In genomic region chr14:58637040-58637390, GRCh38 we compare ENCODE assay signal across 8 cellular contexts. TPM values are rescaled to one million over a fixed set of nuclear protein-coding genes. Genes with fewer than 3 reads are reported as not detected.
DNase-seq lines count a peak whose midpoint lies in the region; ATAC-seq and TF ChIP-seq lines count a peak whose summit lies in the region.

No MANE protein-coding gene starts in this region.

- no peak overlapping the region for H3K56ac ChIP-seq in H9 (ENCODE audit: insufficient read length, low read depth, low read length)

- no peak overlapping the region for H2BK120ac ChIP-seq in H9 (ENCODE audit: low read depth, low read length, poor library complexity, severe bottlenecking)

- H3K23me2 ChIP-seq in H9 (ENCODE audit: insufficient read length, low read depth, low read length, poor library complexity, severe bottlenecking) = peaks cover 19% of the 10 kb centered on the region

- ATAC-seq in activated B cell treated with CpG ODN at 0.5 μM for 24 hours (ENCODE audit: low read depth) = no peak

- H3K4ac ChIP-seq in H9 (ENCODE audit: low read depth, low read length) = no peak overlapping the region

- H2BK20ac ChIP-seq in H9 (ENCODE audit: low read depth, low read length, poor library complexity, severe bottlenecking) = no peak overlapping the region

- H3K4me3 Mint-ChIP-seq in H9 (peak overlapping the region; percentile 77 to 85), activated B cell treated with CpG ODN at 0.5 μM for 24 hours (peak overlapping the region; percentile 94)

- H3K36me3 Mint-ChIP-seq in H9 (ENCODE audit: insufficient read depth in 1 of 3, low read depth in 3 of 3) (no peaks in the 10 kb centered on the region; a peak in 2 of 7 replicates), activated B cell treated with CpG ODN at 0.5 μM for 24 hours (ENCODE audit: low read depth) (peaks cover 4% of the 10 kb centered on the region)

- H4K20me1 ChIP-seq in H9 (ENCODE audit: control insufficient read depth, insufficient read depth, insufficient read length) = no peaks in the 10 kb centered on the region

- H3K4me1 Mint-ChIP-seq in H9 = peaks cover 47 to 58% of the 10 kb centered on the region in 2 experiments
- H3K4me1 Mint-ChIP-seq in activated B cell treated with CpG ODN at 0.5 μM for 24 hours = peaks cover 46% of the 10 kb centered on the region

- TF ChIP-seq CTCF in AG04449 (IDR thresholded peaks at IDR 0.05; ENCODE audit: insufficient read depth, low read length, missing control alignments) (no peak), H9 (conservative IDR thresholded peaks at IDR 0.05) (no peak), activated B cell treated with CpG ODN at 0.5 μM for 24 hours (IDR thresholded peaks at IDR 0.05) (no peak)

- H3K36me3 ChIP-seq in ectodermal cell (ENCODE audit: control insufficient read depth, insufficient read depth, low read length) (no peaks in the 10 kb centered on the region), subcutaneous abdominal adipose tissue (ENCODE audit: control insufficient read depth in 5 of 5, insufficient read depth in 5 of 5, low read length in 5 of 5) (peaks cover 0 to 4% (median 0%) of the 10 kb centered on the region in 5 donors)

- H2AFZ ChIP-seq in H9 (ENCODE audit: low read length) = peak overlapping the region; percentile 81

- H3K27ac ChIP-seq in H9 (ENCODE audit: insufficient read length, low read depth, low read length) (peak overlapping the region; percentile 38), ectodermal cell (ENCODE audit: insufficient read depth, low read depth, low read length, poor library complexity, severe bottlenecking) (no peak overlapping the region), subcutaneous abdominal adipose tissue (ENCODE audit: low read depth, low read length) (no peak overlapping the region)

- H3K27me3 Mint-ChIP-seq in H9 (ENCODE audit: low read depth) = peaks cover 64% of the 10 kb centered on the region
- H3K27me3 Mint-ChIP-seq in activated B cell treated with CpG ODN at 0.5 μM for 24 hours = peaks cover 17% of the 10 kb centered on the region

- no peak overlapping the region for H4K5ac ChIP-seq in H9 (ENCODE audit: insufficient read length, low read depth, low read length)

- H3K79me2 ChIP-seq in H9 (ENCODE audit: insufficient read depth, low read length) = peaks cover 13% of the 10 kb centered on the region; the same call in 1 of the 2 replicates

- no peak overlapping the region for H3T11ph ChIP-seq in H9 (ENCODE audit: low read length)

- H3K4me2 ChIP-seq in H9 (ENCODE audit: insufficient read depth, insufficient read length, low read length) = peak overlapping the region; percentile 96

- H2AK5ac ChIP-seq in H9 (ENCODE audit: insufficient read length, low read length) = no peak overlapping the region

- H3K27ac Mint-ChIP-seq in H9 = peak overlapping the region in 1 of 3 experiments; percentile 10; a peak in 1 of 7 replicates
- H3K27ac Mint-ChIP-seq in activated B cell treated with CpG ODN at 0.5 μM for 24 hours = peak overlapping the region; percentile 90

- no peak overlapping the region for H4K91ac ChIP-seq in H9 (ENCODE audit: insufficient read length, low read depth, low read length)

- H3K27me3 ChIP-seq in H9 (ENCODE audit: insufficient read depth, low read length) (peaks cover 2% of the 10 kb centered on the region; the same call in 1 of the 2 replicates), ectodermal cell (ENCODE audit: control insufficient read depth, insufficient read depth, low read length, poor library complexity, severe bottlenecking) (peaks cover 31% of the 10 kb centered on the region), subcutaneous abdominal adipose tissue (ENCODE audit: control insufficient read depth in 5 of 5, insufficient read depth in 4 of 5, low read length in 5 of 5) (peaks cover 0 to 14% (median 10%) of the 10 kb centered on the region in 5 donors)

- H4K8ac ChIP-seq in H9 (replicated peaks; ENCODE audit: insufficient read length, low read depth, low read length) = no peak overlapping the region

- H3K9ac ChIP-seq in H9 (ENCODE audit: extremely low read depth, insufficient read length, low read length) (peak overlapping the region; percentile 72), subcutaneous abdominal adipose tissue (ENCODE audit: low read length in 5 of 5) (peak overlapping the region in 1 of 5 donors; percentile 17)

- no CpG with 5 or more reads among the region's 17 CpGs for WGBS in H9 (ENCODE audit: extremely low coverage, insufficient read length, low lambda C conversion rate)
- WGBS in ectodermal cell, 2 experiments = 59 to 64% methylated on average over 17 of the region's 17 CpGs

- DNase-seq in AG04449 (ENCODE audit: low read depth, low spot score) = peak; percentile 87
- DNase-seq in H9 = no peak
- DNase-seq in activated B cell treated with CpG ODN at 0.5 μM for 24 hours = no peak
- peak; percentile 62 for DNase-seq in midbrain (lab: John Stamatoyannopoulos, UW)
- DNase-seq in NCI-H1417 treated with DMSO at 0.1 percent for 48 hours (lab: John Stamatoyannopoulos, UW) = no peak
- DNase-seq in KG1 (lab: John Stamatoyannopoulos, UW) = no peak

- no peak overlapping the region for H2BK5ac ChIP-seq in H9 (ENCODE audit: insufficient read length, low read length)

- H3K4me1 ChIP-seq in H9 (ENCODE audit: insufficient read depth, low read length) (peaks cover 14% of the 10 kb centered on the region), ectodermal cell (ENCODE audit: control insufficient read depth, insufficient read depth, low read length) (peaks cover 25% of the 10 kb centered on the region), subcutaneous abdominal adipose tissue (ENCODE audit: control insufficient read depth in 5 of 5, insufficient read depth in 5 of 5, low read length in 5 of 5) (peaks cover 0 to 30% (median 27%) of the 10 kb centered on the region in 5 donors)

- no peak overlapping the region for H2BK12ac ChIP-seq in H9 (ENCODE audit: insufficient read length, low read depth, low read length)

- H3K23ac ChIP-seq in H9 (ENCODE audit: insufficient read length, low read depth, low read length) = no peak overlapping the region

- H3K9me3 Mint-ChIP-seq in H9 (no peaks in the 10 kb centered on the region; a peak in 1 of 5 replicates), activated B cell treated with CpG ODN at 0.5 μM for 24 hours (no peaks in the 10 kb centered on the region)

- H3K4me3 ChIP-seq in AG04449 (ENCODE audit: low read depth, low read length) (peak overlapping the region; percentile 85), ectodermal cell (ENCODE audit: insufficient read depth, low read depth, low read length) (peak overlapping the region; percentile 79), subcutaneous abdominal adipose tissue (ENCODE audit: low read depth in 1 of 5, low read length in 5 of 5) (peak overlapping the region; percentile 50 to 72 (median 69))

- POLR2A ChIA-PET in AG04449 (lab: Yijun Ruan, JAX) (interaction anchor here (0.7 to 2.1 kb wide), 11 partner anchors 9 to 391 kb away, joined by 3 to 18 read pairs (median 3); partner anchors contain the start of genes KIAA0586 and TIMM9), activated B cell treated with CpG ODN at 0.5 μM for 24 hours (lab: Charles Lee) (interaction anchor here (0.7 to 1.2 kb wide), 3 partner anchors 210 to 393 kb away, joined by 3 to 6 read pairs (median 3); partner anchors contain the start of genes KIAA0586, PSMA3 and TIMM9)

- H2BK15ac ChIP-seq in H9 (ENCODE audit: low read depth, low read length) = no peak overlapping the region

- intact Hi-C loops in activated B cell treated with CpG ODN at 0.5 μM for 24 hours (cut with micrococcal nuclease) = loop anchor here (1.0 to 10.0 kb wide), 9 partner anchors 135 to 1372 kb away; partner anchors contain the start of genes AP5M1, DAAM1, EXOC5 and GPR135

- CTCF ChIA-PET in AG04449 (lab: Yijun Ruan, JAX) (interaction anchor here (0.6 to 10.9 kb wide), 13 partner anchors 10 to 486 kb away, joined by 3 to 148 read pairs (median 3); no protein-coding TSS in a partner anchor), activated B cell treated with CpG ODN at 0.5 μM for 24 hours (lab: Charles Lee) (interaction anchor here (0.7 kb wide), 1 partner anchor 136 kb away, joined by 3 read pairs; no protein-coding TSS in a partner anchor)

- H3K9me3 ChIP-seq in H9 (ENCODE audit: control insufficient read depth, low read depth, low read length) (no peaks in the 10 kb centered on the region), ectodermal cell (ENCODE audit: control insufficient read depth, low read length) (no peaks in the 10 kb centered on the region), subcutaneous abdominal adipose tissue (ENCODE audit: control insufficient read depth in 5 of 5, low read length in 5 of 5) (no peaks in the 10 kb centered on the region)

- no peak overlapping the region for H3K18ac ChIP-seq in H9 (ENCODE audit: insufficient read length, low read depth, low read length)

- H3K79me1 ChIP-seq in H9 (ENCODE audit: insufficient read depth, low read depth, low read length, poor library complexity, severe bottlenecking) = no peaks in the 10 kb centered on the region

- H3K14ac ChIP-seq in H9 (ENCODE audit: insufficient read depth, low read length) = no peak overlapping the region

RNA-seq across cellular contexts. Expression of gene DACT1, which starts 0.7 kb away (rescaled TPM):
- 4.4 and 4.6 TPM in 2 replicates for total RNA-seq in H9 (2021)
- 3.0 and 3.5 TPM in 2 replicates for total RNA-seq in activated B cell treated with CpG ODN at 0.5 μM for 24 hours
- polyA plus RNA-seq in ectodermal cell (2013, experiment 1 of 4) = 31.1 TPM
- 34.5 TPM for polyA plus RNA-seq in ectodermal cell (2013, experiment 2 of 4)
- polyA plus RNA-seq in ectodermal cell (2013, experiment 3 of 4) = 22.7 TPM
- 26.5 TPM for polyA plus RNA-seq in ectodermal cell (2013, experiment 4 of 4)

Comparison
In these comparisons a context has a peak if more than half of its experiments do, and no peak if none do; other contexts are left out.
1. DNase-seq: peak in AG04449 (single experiment) and midbrain (single experiment); none in H9 (single experiment), activated B cell treated with CpG ODN at 0.5 μM for 24 hours (single experiment), NCI-H1417 treated with DMSO at 0.1 percent for 48 hours (single experiment) and KG1 (single experiment).
2. Peak in every context shown above with its lines, with median percentiles within 50 percentile points of each other: H3K4me3 ChIP-seq.